Comparison of ENCODE assay signal across 8 cellular contexts in genomic region chr6:87393026-87393622, GRCh38. TPM values are rescaled to one million over a fixed set of nuclear protein-coding genes. Genes with fewer than 3 reads are reported as not detected.
DNase-seq lines count a peak whose midpoint lies in the region; ATAC-seq and TF ChIP-seq lines count a peak whose summit lies in the region.

No MANE protein-coding gene starts in this region.

- peak; percentile 64 for TF ChIP-seq RAD21 in IMR-90 (IDR thresholded peaks at IDR 0.05; ENCODE audit: low read length)

- WGBS in IMR-90 (ENCODE audit: extremely low coverage in 2 of 2, insufficient read length in 1 of 2), 2 experiments = no CpG with 5 or more reads among the region's 2 CpGs
- WGBS in heart left ventricle, 4 donors = 3 to 14% (median 6%) methylated on average over 2 of the region's 2 CpGs

- H3K9me3 Mint-ChIP-seq in activated naive CD4-positive, alpha-beta T cell treated with anti-CD3 and anti-CD28 coated beads, Interleukin-2, amount 50 U/mL, for 72 hours = no peaks in the 10 kb centered on the region

- intact Hi-C loops in IMR-90 (cut with micrococcal nuclease) = loop anchor here (2.0 to 10.0 kb wide), 5 partner anchors 254 to 1479 kb away; no protein-coding TSS in a partner anchor
- intact Hi-C loops in heart left ventricle (cut with DNase I) = loop anchor here in 6 of 10 donors (5.0 to 10.0 kb wide), 11 partner anchors 192 to 1474 kb away; partner anchors contain the start of genes ORC3 (in 1 of the 6) and RARS2 (in 1 of the 6)

- no peaks in the 10 kb centered on the region for H3K36me3 Mint-ChIP-seq in activated naive CD4-positive, alpha-beta T cell treated with anti-CD3 and anti-CD28 coated beads, Interleukin-2, amount 50 U/mL, for 72 hours

- H3K9ac ChIP-seq in IMR-90 (ENCODE audit: low read depth, low read length) (no peak overlapping the region), NT2/D1 (ENCODE audit: insufficient read length, low read depth) (no peak overlapping the region)

- H3K79me1 ChIP-seq in IMR-90 (ENCODE audit: low read depth in 1 of 2, low read length in 2 of 2) = no peaks in the 10 kb centered on the region

- no peak overlapping the region for H3K56ac ChIP-seq in IMR-90 (ENCODE audit: extremely low read depth, insufficient read depth, low read length)

- POLR2A ChIA-PET in IMR-90 (lab: Charles Lee; ENCODE audit: unreplicated experiment) = no interaction called here

- H3K9me1 ChIP-seq in IMR-90 (ENCODE audit: insufficient read depth, low read length) = no peaks in the 10 kb centered on the region

- H3K18ac ChIP-seq in IMR-90 (ENCODE audit: low read depth, low read length) = no peak overlapping the region

- ATAC-seq in GM21717 (IDR thresholded peaks at IDR 0.05; ENCODE audit: unreplicated experiment) (peak; percentile 65), IMR-90 (ENCODE audit: low read depth) (peak; percentile 96), heart left ventricle (peak; percentile 58 to 81 (median 79))
- ATAC-seq in activated naive CD4-positive, alpha-beta T cell treated with anti-CD3 and anti-CD28 coated beads, Interleukin-2, amount 50 U/mL, for 72 hours = peak; percentile 81 to 86

- TF ChIP-seq POLR2A in IMR-90 (IDR thresholded peaks at IDR 0.05; ENCODE audit: low read depth, low read length) = no peak
- TF ChIP-seq POLR2A in heart left ventricle (IDR thresholded peaks at IDR 0.05) = no peak

- H2AK5ac ChIP-seq in IMR-90 (ENCODE audit: low read depth, low read length) = no peak overlapping the region

- H2BK15ac ChIP-seq in IMR-90 (ENCODE audit: low read depth, low read length) = no peak overlapping the region

- in situ Hi-C loops in IMR-90 (cut with MboI; ENCODE audit: low sequenced_read_pairs) = no loop called here

- no peak overlapping the region for H2BK20ac ChIP-seq in IMR-90 (ENCODE audit: low read depth, low read length)

- H2AK9ac ChIP-seq in IMR-90 (replicated peaks; ENCODE audit: low read depth, low read length, poor library complexity) = no peak overlapping the region

- no peaks in the 10 kb centered on the region for H3K9me3 ChIP-seq in IMR-90 (ENCODE audit: control insufficient read depth, insufficient read depth, low read length)
- H3K9me3 ChIP-seq in NT2/D1 (ENCODE audit: insufficient read depth, low read length) = no peaks in the 10 kb centered on the region
- H3K9me3 ChIP-seq in heart left ventricle = no peaks in the 10 kb centered on the region

- H3K4me3 ChIP-seq in IMR-90 (ENCODE audit: insufficient read depth, low read depth, low read length) = no peak overlapping the region
- H3K4me3 ChIP-seq in NT2/D1 (ENCODE audit: insufficient read length, low read depth) = no peak overlapping the region
- H3K4me3 ChIP-seq in heart left ventricle = no peak overlapping the region

- H3K4ac ChIP-seq in IMR-90 (ENCODE audit: low read depth, low read length) = no peak overlapping the region

- H2BK120ac ChIP-seq in IMR-90 (ENCODE audit: low read depth, low read length) = no peak overlapping the region

- H3K27ac ChIP-seq in IMR-90 (ENCODE audit: insufficient read depth, low read length) = no peak overlapping the region
- no peak overlapping the region for H3K27ac ChIP-seq in heart left ventricle

- H4K5ac ChIP-seq in IMR-90 (ENCODE audit: low read depth, low read length) = no peak overlapping the region

- dilution Hi-C loops in IMR-90 (cut with HindIII; ENCODE audit: low sequenced_read_pairs, unreplicated experiment) = no loop called here

- no peak overlapping the region for H2BK5ac ChIP-seq in IMR-90 (ENCODE audit: low read depth, low read length, poor library complexity, severe bottlenecking)

- no peak overlapping the region for H3K23ac ChIP-seq in IMR-90 (ENCODE audit: low read depth, low read length)

- peak; percentile 80 for DNase-seq in ELR (ENCODE audit: low read depth)
- peak; percentile 70 for DNase-seq in IMR-90
- peak; percentile 43 for DNase-seq in NT2/D1 (ENCODE audit: low read depth, low spot score)
- DNase-seq in activated naive CD4-positive, alpha-beta T cell treated with anti-CD3 and anti-CD28 coated beads, Interleukin-2, amount 50 U/mL, for 72 hours (ENCODE audit: low spot score in 2 of 2) = peak in 1 of 2 donors; percentile 42
- DNase-seq in heart left ventricle = peak in 1 of 5 donors; percentile 20
- peak; percentile 65 for DNase-seq in putamen (ENCODE audit: low spot score)
- no peak for DNase-seq in NCI-H226

- H2AFZ ChIP-seq in IMR-90 (replicated peaks; ENCODE audit: low read length, poor library complexity) = no peak overlapping the region

- no peaks in the 10 kb centered on the region for H3K36me3 ChIP-seq in IMR-90 (ENCODE audit: control insufficient read depth, insufficient read depth, low read length)
- no peaks in the 10 kb centered on the region for H3K36me3 ChIP-seq in NT2/D1 (ENCODE audit: insufficient read depth, insufficient read length, low read length)
- no peaks in the 10 kb centered on the region for H3K36me3 ChIP-seq in heart left ventricle

- BruUV-seq in IMR-90 (replicated peaks; lab: Mats Ljungman, UMichigan) = no TSS peak

- CTCF ChIA-PET in IMR-90 (lab: Yijun Ruan, JAX) = interaction anchor here (0.5 to 2.1 kb wide), 10 partner anchors 10 to 1100 kb away, joined by 3 to 18 read pairs (median 3); no protein-coding TSS in a partner anchor

- H3K27ac Mint-ChIP-seq in activated naive CD4-positive, alpha-beta T cell treated with anti-CD3 and anti-CD28 coated beads, Interleukin-2, amount 50 U/mL, for 72 hours = no peak overlapping the region

- no peak overlapping the region for H3K14ac ChIP-seq in IMR-90 (replicated peaks; ENCODE audit: low read depth, low read length)

- no peak overlapping the region for H3K4me2 ChIP-seq in IMR-90 (ENCODE audit: low read depth, low read length)

- no peak overlapping the region for H4K8ac ChIP-seq in IMR-90 (ENCODE audit: low read depth in 2 of 2, low read length in 2 of 2)

- H3K4me1 ChIP-seq in IMR-90 (ENCODE audit: control insufficient read depth, insufficient read depth, low read length) (no peaks in the 10 kb centered on the region), NT2/D1 (ENCODE audit: insufficient read depth, insufficient read length) (no peaks in the 10 kb centered on the region), heart left ventricle (no peaks in the 10 kb centered on the region)

- no peak overlapping the region for H4K91ac ChIP-seq in IMR-90 (ENCODE audit: insufficient read depth, low read depth, low read length)

- TF ChIP-seq CTCF in IMR-90 (conservative IDR thresholded peaks at IDR 0.05; ENCODE audit: low read depth, low read length) = peak; percentile 71
- peak; percentile 62 to 82 (median 74) for TF ChIP-seq CTCF in heart left ventricle (IDR thresholded peaks at IDR 0.05)

- H3K27me3 ChIP-seq in IMR-90 (ENCODE audit: control insufficient read depth, insufficient read depth, low read length) (no peaks in the 10 kb centered on the region), NT2/D1 (ENCODE audit: insufficient read depth, insufficient read length) (no peaks in the 10 kb centered on the region), heart left ventricle (no peaks in the 10 kb centered on the region)

- H4K20me1 ChIP-seq in IMR-90 (ENCODE audit: insufficient read depth, low read length) = no peaks in the 10 kb centered on the region

TF ChIP-seq in IMR-90, 13 proteins besides CTCF, POLR2A, EP300 and RAD21:
- TF ChIP-seq SMC3 (IDR thresholded peaks at IDR 0.05; ENCODE audit: low read depth, low read length) (peak; percentile 52; the same call in 1 of the 2 replicates), MXI1 (IDR thresholded peaks at IDR 0.05; ENCODE audit: borderline replicate concordance, low read depth, low read length) (no peak)

RNA-seq across cellular contexts. Expression of gene CFAP206, which starts 14.6 kb away (rescaled TPM):
- total RNA-seq in IMR-90 (2012; rRNA removed) (under 0.01 and 0.28 TPM in 2 replicates), heart left ventricle (under 1 TPM in 7 of 9 donors, not detected in 2; 0.12 to 0.41 (median 0.23) TPM)
- polyA plus RNA-seq in IMR-90 (2012; rRNA removed) (0.09 TPM in 1 of 2 replicates, not detected in the other), heart left ventricle (under 1 TPM; 0.19 to 0.33 TPM)
- polyA plus RNA-seq in IMR-90 (2012; cell fraction: cytosol; rRNA removed) = not detected in 2 replicates
- 0.29 TPM in 1 of 2 replicates, not detected in the other for polyA plus RNA-seq in IMR-90 (2012; cell fraction: nucleus; rRNA removed; ENCODE audit: low replicate concordance)
- not detected for total RNA-seq in activated naive CD4-positive, alpha-beta T cell treated with anti-CD3 and anti-CD28 coated beads, Interleukin-2, amount 50 U/mL, for 72 hours

RNA-seq across cellular contexts. Expression of gene C6orf163, which starts 48.5 kb away (rescaled TPM):
- total RNA-seq in IMR-90 (2012; rRNA removed) (0.90 and 1.7 TPM in 2 replicates), heart left ventricle (1 to 10 TPM in 7 of 9 donors, under 1 TPM in 2; 0.67 to 3.8 (median 1.7) TPM)
- polyA plus RNA-seq in IMR-90 (2012; rRNA removed) (0.43 and 0.55 TPM in 2 replicates), heart left ventricle (1 to 10 TPM in 1 of 2 donors, under 1 TPM in 1; 0.50 to 2.5 TPM)
- polyA plus RNA-seq in IMR-90 (2012; cell fraction: cytosol; rRNA removed) = 0.03 TPM in 1 of 2 replicates, not detected in the other
- polyA plus RNA-seq in IMR-90 (2012; cell fraction: nucleus; rRNA removed; ENCODE audit: low replicate concordance) = 0.83 and 5.7 TPM in 2 replicates
- 1 to 10 TPM in 1 of 2 donors, under 1 TPM in 1; 0.64 to 2.7 TPM for total RNA-seq in activated naive CD4-positive, alpha-beta T cell treated with anti-CD3 and anti-CD28 coated beads, Interleukin-2, amount 50 U/mL, for 72 hours
